Comparison of ENCODE assay signal across 1 cellular context in the genomic region with DNA sequence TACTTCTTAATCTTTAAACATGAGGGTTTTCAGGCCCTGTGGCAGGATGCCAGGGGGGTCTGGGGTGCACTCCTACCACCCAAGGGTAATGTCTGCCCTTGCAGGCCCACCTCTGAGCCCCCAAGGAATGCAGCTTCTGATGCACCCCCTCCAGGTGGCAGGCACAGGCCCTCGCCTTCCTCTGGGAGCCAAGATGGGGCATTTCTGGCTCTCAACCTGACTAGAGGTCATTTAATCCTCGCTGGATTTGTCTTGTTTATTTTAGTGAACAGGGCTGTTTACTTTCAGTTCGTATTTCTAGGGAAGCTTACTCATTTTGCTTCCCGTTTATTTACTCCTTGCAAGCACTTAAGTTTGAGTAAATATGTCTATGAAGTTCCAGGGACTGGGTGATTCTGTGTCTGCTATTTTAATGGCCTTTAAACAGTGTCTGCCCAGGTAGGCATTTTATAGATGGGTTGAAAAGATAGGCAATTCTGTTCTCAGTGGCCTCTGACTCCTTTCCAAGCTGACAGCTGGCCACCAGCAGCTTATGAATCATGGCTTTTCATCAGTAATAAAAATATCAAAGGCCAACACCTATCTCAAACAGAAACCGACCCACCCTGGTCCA.
A peak's percentile ranks its signal among the peaks of the same experiment; 100 is the strongest.
TF ChIP-seq lines count a peak whose summit lies in the region.

No MANE protein-coding gene starts in this region.

TF ChIP-seq in IMR-90, 13 proteins besides CTCF, POLR2A, EP300 and RAD21:
- TF ChIP-seq, protein P1, sequence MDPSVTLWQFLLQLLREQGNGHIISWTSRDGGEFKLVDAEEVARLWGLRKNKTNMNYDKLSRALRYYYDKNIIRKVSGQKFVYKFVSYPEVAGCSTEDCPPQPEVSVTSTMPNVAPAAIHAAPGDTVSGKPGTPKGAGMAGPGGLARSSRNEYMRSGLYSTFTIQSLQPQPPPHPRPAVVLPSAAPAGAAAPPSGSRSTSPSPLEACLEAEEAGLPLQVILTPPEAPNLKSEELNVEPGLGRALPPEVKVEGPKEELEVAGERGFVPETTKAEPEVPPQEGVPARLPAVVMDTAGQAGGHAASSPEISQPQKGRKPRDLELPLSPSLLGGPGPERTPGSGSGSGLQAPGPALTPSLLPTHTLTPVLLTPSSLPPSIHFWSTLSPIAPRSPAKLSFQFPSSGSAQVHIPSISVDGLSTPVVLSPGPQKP (IDR thresholded peaks at IDR 0.05; ENCODE audit: borderline replicate concordance, low read depth, low read length), result no peak
- TF ChIP-seq FOS (IDR thresholded peaks at IDR 0.05; ENCODE audit: low read depth, low read length), result peak; percentile 60; the same call in 1 of the 2 replicates
